In the genomic region with DNA sequence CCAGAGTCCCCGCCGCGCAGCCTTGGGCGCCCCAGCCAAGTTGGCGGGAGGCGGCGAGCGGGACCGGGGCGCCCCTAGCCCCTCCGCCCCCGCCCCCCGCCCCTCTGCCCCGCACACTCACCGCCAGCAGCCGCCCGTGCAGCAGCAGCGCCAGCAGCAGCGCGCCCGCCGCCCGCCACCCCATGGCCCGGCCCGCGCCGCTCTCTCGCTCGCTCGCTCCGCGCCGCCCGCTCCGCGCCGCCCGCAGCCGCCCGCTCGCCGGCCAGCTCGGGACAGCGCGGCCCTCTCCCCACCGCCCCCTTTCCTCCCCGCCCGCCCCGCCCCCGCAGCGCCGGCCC, we compare ENCODE assay signal across 1 cellular context.
TF ChIP-seq lines count a peak whose summit lies in the region.

A gene (minus strand): TSS at position 277 of the 338 bp plus-strand sequence. CDS start 93 bp downstream, at position 184.

TF ChIP-seq in H1, 55 proteins besides CTCF, POLR2A, EP300 and RAD21 (continued from another document):
- TF ChIP-seq, protein P1, sequence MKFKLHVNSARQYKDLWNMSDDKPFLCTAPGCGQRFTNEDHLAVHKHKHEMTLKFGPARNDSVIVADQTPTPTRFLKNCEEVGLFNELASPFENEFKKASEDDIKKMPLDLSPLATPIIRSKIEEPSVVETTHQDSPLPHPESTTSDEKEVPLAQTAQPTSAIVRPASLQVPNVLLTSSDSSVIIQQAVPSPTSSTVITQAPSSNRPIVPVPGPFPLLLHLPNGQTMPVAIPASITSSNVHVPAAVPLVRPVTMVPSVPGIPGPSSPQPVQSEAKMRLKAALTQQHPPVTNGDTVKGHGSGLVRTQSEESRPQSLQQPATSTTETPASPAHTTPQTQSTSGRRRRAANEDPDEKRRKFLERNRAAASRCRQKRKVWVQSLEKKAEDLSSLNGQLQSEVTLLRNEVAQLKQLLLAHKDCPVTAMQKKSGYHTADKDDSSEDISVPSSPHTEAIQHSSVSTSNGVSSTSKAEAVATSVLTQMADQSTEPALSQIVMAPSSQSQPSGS (IDR thresholded peaks at IDR 0.05; ENCODE audit: low read length) = no peak
- TF ChIP-seq TEAD4 (IDR thresholded peaks at IDR 0.05; ENCODE audit: low read depth, low read length) = no peak
- TF ChIP-seq BRCA1 (IDR thresholded peaks at IDR 0.05; ENCODE audit: low read depth, low read length) = no peak
- TF ChIP-seq TAF1 (IDR thresholded peaks at IDR 0.05; ENCODE audit: low read depth, low read length) = no peak; the same call in 1 of the 2 replicates
- TF ChIP-seq SIRT6 (IDR thresholded peaks at IDR 0.05; ENCODE audit: low read length) = no peak
- no peak for TF ChIP-seq CREB1 (IDR thresholded peaks at IDR 0.05)
- TF ChIP-seq, protein P2, sequence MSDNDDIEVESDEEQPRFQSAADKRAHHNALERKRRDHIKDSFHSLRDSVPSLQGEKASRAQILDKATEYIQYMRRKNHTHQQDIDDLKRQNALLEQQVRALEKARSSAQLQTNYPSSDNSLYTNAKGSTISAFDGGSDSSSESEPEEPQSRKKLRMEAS (IDR thresholded peaks at IDR 0.05) = no peak
- no peak for TF ChIP-seq BACH1 (IDR thresholded peaks at IDR 0.05; ENCODE audit: low read length)
- TF ChIP-seq TCF12 (IDR thresholded peaks at IDR 0.05; ENCODE audit: low read depth, low read length) = no peak
